Comparison of ENCODE assay signal across 9 cellular contexts in genomic region chr3:30578479-30578878, GRCh38. TPM values are rescaled to one million over a fixed set of nuclear protein-coding genes. Genes with fewer than 3 reads are reported as not detected.
DNase-seq lines count a peak whose midpoint lies in the region; ATAC-seq and TF ChIP-seq lines count a peak whose summit lies in the region.
"Had no signal": no experiment of that assay in that cellular context is flagged by ENCODE, and none has a peak within 500 bp of the region (broad histone marks: within the 10 kb centered on the region; RNA-seq: fewer than 3 reads in every experiment).

No MANE protein-coding gene starts in this region.

- ATAC-seq in effector memory CD8-positive, alpha-beta T cell (replicated peaks): peak; percentile 29
- ATAC-seq in omental fat pad (ENCODE audit: low FRiP score): peak; percentile 19

- H3K27ac Mint-ChIP-seq in effector memory CD8-positive, alpha-beta T cell: no peak overlapping the region
- H3K27ac Mint-ChIP-seq in CD4-positive, alpha-beta memory T cell: no peak overlapping the region

- DNase-seq in EL (peak; percentile 87), HS-5 (ENCODE audit: low read depth) (peak; percentile 73), omental fat pad (ENCODE audit: low spot score) (no peak), DMS 273 (lab: John Stamatoyannopoulos, UW; ENCODE audit: unreplicated experiment) (no peak), T-helper 9 cell (no peak), NCI-H146 (lab: John Stamatoyannopoulos, UW) (no peak)
- no peak for DNase-seq in effector memory CD8-positive, alpha-beta T cell
- DNase-seq in CD4-positive, alpha-beta memory T cell: no peak

- intact Hi-C loops in CD4-positive, alpha-beta memory T cell (cut with micrococcal nuclease): no loop called here

- H3K36me3 ChIP-seq in CD4-positive, alpha-beta memory T cell (ENCODE audit: insufficient read depth, low read length): no peaks in the 10 kb centered on the region
- H3K36me3 ChIP-seq: upper lobe of left lung had no signal

- H3K9me3 ChIP-seq in CD4-positive, alpha-beta memory T cell (ENCODE audit: control insufficient read depth in 1 of 2, low read length in 2 of 2): no peaks in the 10 kb centered on the region
- H3K9me3 ChIP-seq: upper lobe of left lung had no signal

- H3K4me1 Mint-ChIP-seq in effector memory CD8-positive, alpha-beta T cell (ENCODE audit: low read depth in 2 of 2): peaks cover 0 to 2% of the 10 kb centered on the region in 2 donors
- H3K4me1 Mint-ChIP-seq in CD4-positive, alpha-beta memory T cell: no peaks in the 10 kb centered on the region

- H3K4me3 Mint-ChIP-seq in effector memory CD8-positive, alpha-beta T cell: no peak overlapping the region
- no peak overlapping the region for H3K4me3 Mint-ChIP-seq in CD4-positive, alpha-beta memory T cell

- no peaks in the 10 kb centered on the region for H3K36me3 Mint-ChIP-seq in effector memory CD8-positive, alpha-beta T cell (ENCODE audit: insufficient read depth)
- H3K36me3 Mint-ChIP-seq in CD4-positive, alpha-beta memory T cell: no peaks in the 10 kb centered on the region

- H3K9me3 Mint-ChIP-seq in effector memory CD8-positive, alpha-beta T cell: no peaks in the 10 kb centered on the region
- peaks cover 0 to 2% (median 0%) of the 10 kb centered on the region in 8 donors for H3K9me3 Mint-ChIP-seq in CD4-positive, alpha-beta memory T cell

- H3K4me1 ChIP-seq in CD4-positive, alpha-beta memory T cell (ENCODE audit: insufficient read depth, low read length): no peaks in the 10 kb centered on the region
- H3K4me1 ChIP-seq: upper lobe of left lung had no signal

- CTCF ChIA-PET in CD4-positive, alpha-beta memory T cell (lab: Charles Lee; ENCODE audit: partially characterized antibody): interaction anchor here (1.2 kb wide), 1 partner anchor 114 kb away, joined by 4 read pairs; no protein-coding TSS in a partner anchor

- no peaks in the 10 kb centered on the region for H3K27me3 Mint-ChIP-seq in effector memory CD8-positive, alpha-beta T cell
- H3K27me3 Mint-ChIP-seq in CD4-positive, alpha-beta memory T cell: no peaks in the 10 kb centered on the region

- no peak for TF ChIP-seq CTCF in omental fat pad (IDR thresholded peaks at IDR 0.05)

- no peak overlapping the region for H3K4me3 ChIP-seq in CD4-positive, alpha-beta memory T cell (ENCODE audit: low read length in 2 of 2)
- H3K4me3 ChIP-seq: upper lobe of left lung had no signal

- POLR2A ChIA-PET in CD4-positive, alpha-beta memory T cell (lab: Charles Lee; ENCODE audit: partially characterized antibody): no interaction called here

- H3K27ac ChIP-seq in CD4-positive, alpha-beta memory T cell (ENCODE audit: low read depth, low read length): no peak overlapping the region
- H3K27ac ChIP-seq: upper lobe of left lung had no signal

- H3K27me3 ChIP-seq in CD4-positive, alpha-beta memory T cell (ENCODE audit: insufficient read depth, low read length): no peaks in the 10 kb centered on the region
- H3K27me3 ChIP-seq: upper lobe of left lung had no signal

RNA-seq across cellular contexts. Expression of gene TGFBR2, which starts 27.9 kb away (rescaled TPM):
- 100 to 1,000 TPM; 281 to 587 (median 369) TPM for total RNA-seq in omental fat pad
- total RNA-seq in CD4-positive, alpha-beta memory T cell: 100 to 1,000 TPM; 110 TPM
- polyA plus RNA-seq in CD4-positive, alpha-beta memory T cell: 100 to 1,000 TPM in 1 of 2 donors, 10 to 100 TPM in 1; 58.7 to 110 TPM

Comparison
In these comparisons a context has a peak if more than half of its experiments do, and no peak if none do; other contexts are left out.
1. DNase-seq: peak in EL (single experiment) and HS-5 (single experiment); none in effector memory CD8-positive, alpha-beta T cell (0 of 3), omental fat pad (single experiment), DMS 273 (single experiment), T-helper 9 cell (single experiment), CD4-positive, alpha-beta memory T cell (0 of 5) and NCI-H146 (single experiment).